In the genomic region with DNA sequence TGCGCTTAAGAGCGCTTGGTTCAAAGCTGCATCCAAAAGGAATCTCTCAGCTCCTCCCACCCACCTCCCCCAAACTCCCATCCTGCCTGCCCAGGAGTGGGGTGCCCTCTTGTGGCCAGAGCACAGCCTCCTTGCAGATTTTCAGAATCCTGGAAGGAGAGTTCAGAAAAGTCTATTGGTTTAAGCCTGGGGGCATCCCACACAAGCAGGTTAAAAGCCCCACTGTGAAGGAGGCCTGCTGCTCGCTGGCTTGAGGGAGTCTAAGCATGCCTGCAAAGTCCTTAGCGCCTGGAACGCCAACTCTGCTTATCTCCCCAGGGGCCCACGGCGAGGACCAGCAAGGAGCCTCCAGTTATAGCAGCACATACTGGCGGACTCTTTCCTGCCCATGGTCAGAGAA, we compare ENCODE assay signal across 8 cellular contexts.
DNase-seq lines count a peak whose midpoint lies in the region; ATAC-seq and TF ChIP-seq lines count a peak whose summit lies in the region.

No MANE protein-coding gene starts in this region.

- no peaks in the 10 kb centered on the region for H3K4me1 Mint-ChIP-seq in T-cell

- no peak for ATAC-seq in HG03045 (IDR thresholded peaks at IDR 0.05; ENCODE audit: unreplicated experiment)
- no peak for ATAC-seq in T-cell (replicated peaks in 1 of 4)

- POLR2A ChIA-PET in T-cell (lab: Charles Lee), result no interaction called here

- peaks cover 0 to 2% of the 10 kb centered on the region in 2 donors for H3K27me3 Mint-ChIP-seq in T-cell

- H3K27ac ChIP-seq in C4-2B, result no peak overlapping the region

- H3K4me3 Mint-ChIP-seq in T-cell, result no peak overlapping the region

- no peak overlapping the region for H3K27ac Mint-ChIP-seq in T-cell

- CTCF ChIA-PET in T-cell (lab: Charles Lee), result no interaction called here

- H3K9me3 Mint-ChIP-seq in T-cell, result peaks cover 0 to 14% (median 0%) of the 10 kb centered on the region in 3 donors

- peak; percentile 79 for TF ChIP-seq CTCF in C4-2B (conservative IDR thresholded peaks at IDR 0.05)

- peak; percentile 10 for DNase-seq in GM19240 (ENCODE audit: insufficient read length, low spot score)
- peak; percentile 32 for DNase-seq in RKO (ENCODE audit: low spot score)
- peak; percentile 91 for DNase-seq in iPS-NIHi7 (ENCODE audit: extremely low spot score)
- no peak for DNase-seq in activated CD8-positive, alpha-beta memory T cell treated with anti-CD3 and anti-CD28 coated beads, Interleukin-2, amount 50 U/mL, for 48 hours
- no peak for DNase-seq in stimulated activated CD4-positive, alpha-beta T cell treated with anti-CD3 and anti-CD28 coated beads, Interleukin-1b, Interleukin-23, amount 100 ng/mL, for 48 hours
- no peak for DNase-seq in T-cell

- H3K36me3 Mint-ChIP-seq in T-cell, result no peaks in the 10 kb centered on the region

Comparison
In these comparisons a context has a peak if more than half of its experiments do, and no peak if none do; other contexts are left out.
1. DNase-seq: peak in GM19240 (single experiment), RKO (single experiment) and iPS-NIHi7 (single experiment); none in activated CD8-positive, alpha-beta memory T cell treated with anti-CD3 and anti-CD28 coated beads, Interleukin-2, amount 50 U/mL, for 48 hours (single experiment), stimulated activated CD4-positive, alpha-beta T cell treated with anti-CD3 and anti-CD28 coated beads, Interleukin-1b, Interleukin-23, amount 100 ng/mL, for 48 hours (single experiment) and T-cell (0 of 34).